In the genomic region with DNA sequence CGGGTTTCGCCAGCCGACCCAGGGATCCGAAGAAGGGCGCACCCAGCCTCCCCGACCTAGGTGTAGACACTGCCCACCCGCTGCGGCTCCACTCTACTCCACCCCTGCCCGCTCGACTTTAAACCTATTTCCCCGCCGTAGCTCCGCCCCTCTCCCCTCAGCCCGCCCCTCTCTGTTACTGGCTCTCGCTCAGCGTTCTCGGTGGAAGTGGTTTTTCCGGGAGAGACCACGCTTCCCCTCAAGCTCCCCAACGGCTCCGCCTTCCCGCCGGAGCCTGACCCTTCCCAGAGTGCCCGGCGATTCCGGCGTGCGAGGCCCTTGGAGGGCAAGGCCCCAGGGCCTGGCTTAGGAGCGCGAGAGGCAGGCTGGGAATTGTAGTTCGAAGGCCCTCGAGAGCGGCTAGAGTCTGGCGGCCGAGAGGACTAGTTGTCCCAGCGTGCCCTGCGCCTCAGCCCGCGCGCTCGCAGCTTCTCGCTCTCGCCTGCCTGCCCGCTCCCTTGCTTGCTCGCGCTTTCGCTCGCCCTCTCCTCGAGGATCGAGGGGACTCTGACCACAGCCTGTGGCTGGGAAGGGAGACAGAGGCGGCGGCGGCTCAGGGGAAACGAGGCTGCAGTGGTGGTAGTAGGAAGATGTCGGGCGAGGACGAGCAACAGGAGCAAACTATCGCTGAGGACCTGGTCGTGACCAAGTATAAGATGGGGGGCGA, we compare ENCODE assay signal across 8 cellular contexts. TPM values are rescaled to one million over a fixed set of nuclear protein-coding genes. Genes with fewer than 3 reads are reported as not detected.
DNase-seq lines count a peak whose midpoint lies in the region; ATAC-seq and TF ChIP-seq lines count a peak whose summit lies in the region.

A gene (plus strand): TSS at position 451 of the 706 bp plus-strand sequence. CDS start 179 bp downstream, at position 630.

- H4K20me1 ChIP-seq in osteoblast (ENCODE audit: insufficient read depth, low read length), result peaks cover 3% of the 10 kb centered on the region

- TF ChIP-seq CTCF in GM10248 (IDR thresholded peaks at IDR 0.05; ENCODE audit: control extremely low read depth, extremely low read depth, low read depth, missing control alignments), result no peak
- no peak for TF ChIP-seq CTCF in osteoblast (IDR thresholded peaks at IDR 0.05; ENCODE audit: extremely low read depth, low read depth, low read length)
- no peak for TF ChIP-seq CTCF in thoracic aorta (IDR thresholded peaks at IDR 0.05)

- peak within 1 kb of the TSS; percentile 95 for H2AFZ ChIP-seq in osteoblast (ENCODE audit: low read length)

- H3K4me1 Mint-ChIP-seq in activated naive CD8-positive, alpha-beta T cell (ENCODE audit: low read depth), result peaks cover 55% of the 10 kb centered on the region

- H3K4me3 ChIP-seq in osteoblast (ENCODE audit: insufficient read depth, low read length) (peak within 1 kb of the TSS; percentile 94), thoracic aorta (peak within 1 kb of the TSS; percentile 90)

- peak within 1 kb of the TSS; percentile 83 for H3K4me2 ChIP-seq in osteoblast (ENCODE audit: insufficient read depth, low read length)

- H3K9me3 Mint-ChIP-seq in activated naive CD8-positive, alpha-beta T cell (ENCODE audit: low read depth), result no peaks in the 10 kb centered on the region

- H3K27me3 ChIP-seq in osteoblast (ENCODE audit: insufficient read depth, low read length) (no peaks in the 10 kb centered on the region), thoracic aorta (replicated peaks; ENCODE audit: insufficient read depth) (no peaks in the 10 kb centered on the region)

- H3K36me3 ChIP-seq in osteoblast (ENCODE audit: insufficient read depth, low read length), result peaks cover 27% of the 10 kb centered on the region
- peaks cover 17% of the 10 kb centered on the region for H3K36me3 ChIP-seq in thoracic aorta

- peak within 1 kb of the TSS; percentile 73 for H3K27ac ChIP-seq in osteoblast (ENCODE audit: low read depth, low read length)
- peak within 1 kb of the TSS; percentile 80 to 86 for H3K27ac ChIP-seq in thoracic aorta

- POLR2A ChIA-PET in GM10248 (lab: Yijun Ruan, JAX), result interaction anchor here (0.6 to 3.1 kb wide), 22 partner anchors 9 to 375 kb away, joined by 3 to 56 read pairs (median 4); a partner anchor contains a TSS

- H3K9me3 ChIP-seq in osteoblast (ENCODE audit: low read depth, low read length), result no peaks in the 10 kb centered on the region
- H3K9me3 ChIP-seq in thoracic aorta, result no peaks in the 10 kb centered on the region

- H3K27me3 Mint-ChIP-seq in activated naive CD8-positive, alpha-beta T cell, result no peaks in the 10 kb centered on the region

- H3K4me1 ChIP-seq in osteoblast (ENCODE audit: insufficient read depth, low read length) (peaks cover 18% of the 10 kb centered on the region), thoracic aorta (ENCODE audit: control insufficient read depth in 1 of 2, low read depth in 2 of 2) (peaks cover 5 to 26% of the 10 kb centered on the region in 2 donors)

- ATAC-seq in HG02623 (IDR thresholded peaks at IDR 0.05; ENCODE audit: unreplicated experiment), result peak; percentile 93
- ATAC-seq in thoracic aorta (ENCODE audit: insufficient number of reproducible peaks, low FRiP score, low read depth), result peak; percentile 91

- DNase-seq in GM10248 (ENCODE audit: extremely low spot score) (peak; percentile 97), NCI-H1105 (lab: John Stamatoyannopoulos, UW) (peak; percentile 92), SKM-1 treated with dmso at 0.1 percent for 144 hours (lab: John Stamatoyannopoulos, UW; ENCODE audit: unreplicated experiment) (peak; percentile 85), glomerular visceral epithelial cell (ENCODE audit: extremely low spot score) (peak; percentile 99), osteoblast (ENCODE audit: insufficient read length, low spot score, missing footprints) (peak; percentile 98), thoracic aorta (ENCODE audit: low spot score) (peak; percentile 90)

- H3K36me3 Mint-ChIP-seq in activated naive CD8-positive, alpha-beta T cell, result peaks cover 19% of the 10 kb centered on the region

- peak within 1 kb of the TSS; percentile 100 for H3K27ac Mint-ChIP-seq in activated naive CD8-positive, alpha-beta T cell

- H3K79me2 ChIP-seq in osteoblast (ENCODE audit: insufficient read depth, low read length), result peaks cover 36% of the 10 kb centered on the region

- CTCF ChIA-PET in GM10248 (lab: Yijun Ruan, JAX), result interaction anchor here (0.7 to 3.1 kb wide), 18 partner anchors 8 to 366 kb away, joined by 3 to 42 read pairs (median 4); a partner anchor contains a TSS

- H3K4me3 Mint-ChIP-seq in activated naive CD8-positive, alpha-beta T cell, result peak within 1 kb of the TSS; percentile 100

RNA-seq across cellular contexts. Expression of the gene that starts here (rescaled TPM):
- total RNA-seq in osteoblast, result 99.0 and 115 TPM in 2 replicates
- total RNA-seq in thoracic aorta, result 100 to 1,000 TPM in 1 of 2 donors, 10 to 100 TPM in 1; 53.2 to 111 TPM

Comparison
In these comparisons a context has a peak if more than half of its experiments do, and no peak if none do; other contexts are left out.
1. Peak in every context shown above with its lines: DNase-seq, ATAC-seq, H3K4me3 ChIP-seq and H3K27ac ChIP-seq.